1 cellular context compared by ENCODE assay signal in the genomic region with DNA sequence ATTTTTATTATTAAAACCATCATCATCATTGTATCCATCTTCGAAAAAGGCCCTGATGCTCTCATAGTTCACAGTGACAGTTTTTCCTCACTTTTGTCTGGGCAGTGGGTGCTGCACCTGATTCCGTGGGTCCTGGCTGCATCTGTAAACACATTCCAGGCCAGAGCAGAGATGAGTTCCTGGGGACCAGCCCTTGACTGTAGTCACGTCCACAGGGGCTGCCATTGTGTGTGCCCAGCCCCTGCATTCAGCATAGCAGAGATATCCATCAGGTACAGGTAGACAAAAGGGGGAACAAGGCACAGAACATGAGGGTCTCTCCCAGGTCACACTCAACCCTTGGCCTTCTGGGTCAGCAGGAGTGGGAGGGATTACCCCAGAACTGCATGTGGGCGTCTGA.
TF ChIP-seq lines count a peak whose summit lies in the region.

No MANE protein-coding gene starts in this region.

TF ChIP-seq in GM12878, 131 proteins besides CTCF, POLR2A, EP300 and RAD21 (continued from another document):
- TF ChIP-seq, protein P1, sequence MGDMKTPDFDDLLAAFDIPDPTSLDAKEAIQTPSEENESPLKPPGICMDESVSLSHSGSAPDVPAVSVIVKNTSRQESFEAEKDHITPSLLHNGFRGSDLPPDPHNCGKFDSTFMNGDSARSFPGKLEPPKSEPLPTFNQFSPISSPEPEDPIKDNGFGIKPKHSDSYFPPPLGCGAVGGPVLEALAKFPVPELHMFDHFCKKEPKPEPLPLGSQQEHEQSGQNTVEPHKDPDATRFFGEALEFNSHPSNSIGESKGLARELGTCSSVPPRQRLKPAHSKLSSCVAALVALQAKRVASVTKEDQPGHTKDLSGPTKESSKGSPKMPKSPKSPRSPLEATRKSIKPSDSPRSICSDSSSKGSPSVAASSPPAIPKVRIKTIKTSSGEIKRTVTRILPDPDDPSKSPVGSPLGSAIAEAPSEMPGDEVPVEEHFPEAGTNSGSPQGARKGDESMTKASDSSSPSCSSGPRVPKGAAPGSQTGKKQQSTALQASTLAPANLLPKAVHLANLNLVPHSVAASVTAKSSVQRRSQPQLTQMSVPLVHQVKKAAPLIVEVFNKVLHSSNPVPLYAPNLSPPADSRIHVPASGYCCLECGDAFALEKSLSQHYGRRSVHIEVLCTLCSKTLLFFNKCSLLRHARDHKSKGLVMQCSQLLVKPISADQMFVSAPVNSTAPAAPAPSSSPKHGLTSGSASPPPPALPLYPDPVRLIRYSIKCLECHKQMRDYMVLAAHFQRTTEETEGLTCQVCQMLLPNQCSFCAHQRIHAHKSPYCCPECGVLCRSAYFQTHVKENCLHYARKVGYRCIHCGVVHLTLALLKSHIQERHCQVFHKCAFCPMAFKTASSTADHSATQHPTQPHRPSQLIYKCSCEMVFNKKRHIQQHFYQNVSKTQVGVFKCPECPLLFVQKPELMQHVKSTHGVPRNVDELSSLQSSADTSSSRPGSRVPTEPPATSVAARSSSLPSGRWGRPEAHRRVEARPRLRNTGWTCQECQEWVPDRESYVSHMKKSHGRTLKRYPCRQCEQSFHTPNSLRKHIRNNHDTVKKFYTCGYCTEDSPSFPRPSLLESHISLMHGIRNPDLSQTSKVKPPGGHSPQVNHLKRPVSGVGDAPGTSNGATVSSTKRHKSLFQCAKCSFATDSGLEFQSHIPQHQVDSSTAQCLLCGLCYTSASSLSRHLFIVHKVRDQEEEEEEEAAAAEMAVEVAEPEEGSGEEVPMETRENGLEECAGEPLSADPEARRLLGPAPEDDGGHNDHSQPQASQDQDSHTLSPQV (IDR thresholded peaks at IDR 0.05), result no peak
- 0 out of 3 replicates have a peak, but pooled peaks have one; percentile 44 for TF ChIP-seq POU2F2 (IDR thresholded peaks at IDR 0.05; ENCODE audit: borderline replicate concordance, low read depth, low read length)
- peak; percentile 70; the same call in 1 of the 2 replicates for TF ChIP-seq CREM (IDR thresholded peaks at IDR 0.05; ENCODE audit: low read depth)
- TF ChIP-seq GATAD2B (conservative IDR thresholded peaks at IDR 0.05; ENCODE audit: low read depth), result no peak
- TF ChIP-seq, protein P2, sequence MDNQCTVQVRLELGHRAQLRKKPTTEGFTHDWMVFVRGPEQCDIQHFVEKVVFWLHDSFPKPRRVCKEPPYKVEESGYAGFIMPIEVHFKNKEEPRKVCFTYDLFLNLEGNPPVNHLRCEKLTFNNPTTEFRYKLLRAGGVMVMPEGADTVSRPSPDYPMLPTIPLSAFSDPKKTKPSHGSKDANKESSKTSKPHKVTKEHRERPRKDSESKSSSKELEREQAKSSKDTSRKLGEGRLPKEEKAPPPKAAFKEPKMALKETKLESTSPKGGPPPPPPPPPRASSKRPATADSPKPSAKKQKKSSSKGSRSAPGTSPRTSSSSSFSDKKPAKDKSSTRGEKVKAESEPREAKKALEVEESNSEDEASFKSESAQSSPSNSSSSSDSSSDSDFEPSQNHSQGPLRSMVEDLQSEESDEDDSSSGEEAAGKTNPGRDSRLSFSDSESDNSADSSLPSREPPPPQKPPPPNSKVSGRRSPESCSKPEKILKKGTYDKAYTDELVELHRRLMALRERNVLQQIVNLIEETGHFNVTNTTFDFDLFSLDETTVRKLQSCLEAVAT (IDR thresholded peaks at IDR 0.05), result 0 out of 2 replicates have a peak, but pooled peaks have one; percentile 13
- TF ChIP-seq NR2F1 (conservative IDR thresholded peaks at IDR 0.05), result 0 out of 2 replicates have a peak, but pooled peaks have one; percentile 16
- TF ChIP-seq IKZF1 (conservative IDR thresholded peaks at IDR 0.05), result no peak
- TF ChIP-seq SMAD5 (IDR thresholded peaks at IDR 0.05; ENCODE audit: low read depth), result peak; percentile 92
- TF ChIP-seq, protein P3, sequence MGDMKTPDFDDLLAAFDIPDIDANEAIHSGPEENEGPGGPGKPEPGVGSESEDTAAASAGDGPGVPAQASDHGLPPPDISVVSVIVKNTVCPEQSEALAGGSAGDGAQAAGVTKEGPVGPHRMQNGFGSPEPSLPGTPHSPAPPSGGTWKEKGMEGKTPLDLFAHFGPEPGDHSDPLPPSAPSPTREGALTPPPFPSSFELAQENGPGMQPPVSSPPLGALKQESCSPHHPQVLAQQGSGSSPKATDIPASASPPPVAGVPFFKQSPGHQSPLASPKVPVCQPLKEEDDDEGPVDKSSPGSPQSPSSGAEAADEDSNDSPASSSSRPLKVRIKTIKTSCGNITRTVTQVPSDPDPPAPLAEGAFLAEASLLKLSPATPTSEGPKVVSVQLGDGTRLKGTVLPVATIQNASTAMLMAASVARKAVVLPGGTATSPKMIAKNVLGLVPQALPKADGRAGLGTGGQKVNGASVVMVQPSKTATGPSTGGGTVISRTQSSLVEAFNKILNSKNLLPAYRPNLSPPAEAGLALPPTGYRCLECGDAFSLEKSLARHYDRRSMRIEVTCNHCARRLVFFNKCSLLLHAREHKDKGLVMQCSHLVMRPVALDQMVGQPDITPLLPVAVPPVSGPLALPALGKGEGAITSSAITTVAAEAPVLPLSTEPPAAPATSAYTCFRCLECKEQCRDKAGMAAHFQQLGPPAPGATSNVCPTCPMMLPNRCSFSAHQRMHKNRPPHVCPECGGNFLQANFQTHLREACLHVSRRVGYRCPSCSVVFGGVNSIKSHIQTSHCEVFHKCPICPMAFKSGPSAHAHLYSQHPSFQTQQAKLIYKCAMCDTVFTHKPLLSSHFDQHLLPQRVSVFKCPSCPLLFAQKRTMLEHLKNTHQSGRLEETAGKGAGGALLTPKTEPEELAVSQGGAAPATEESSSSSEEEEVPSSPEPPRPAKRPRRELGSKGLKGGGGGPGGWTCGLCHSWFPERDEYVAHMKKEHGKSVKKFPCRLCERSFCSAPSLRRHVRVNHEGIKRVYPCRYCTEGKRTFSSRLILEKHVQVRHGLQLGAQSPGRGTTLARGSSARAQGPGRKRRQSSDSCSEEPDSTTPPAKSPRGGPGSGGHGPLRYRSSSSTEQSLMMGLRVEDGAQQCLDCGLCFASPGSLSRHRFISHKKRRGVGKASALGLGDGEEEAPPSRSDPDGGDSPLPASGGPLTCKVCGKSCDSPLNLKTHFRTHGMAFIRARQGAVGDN (IDR thresholded peaks at IDR 0.05), result peak; percentile 1; the same call in 1 of the 2 replicates
- 0 out of 2 replicates have a peak, but pooled peaks have one; percentile 15 for TF ChIP-seq BCL11A (IDR thresholded peaks at IDR 0.05; ENCODE audit: low read depth, low read length)
- TF ChIP-seq ZBED1 (IDR thresholded peaks at IDR 0.05; ENCODE audit: borderline replicate concordance), result peak; percentile 95
- TF ChIP-seq NFYA (IDR thresholded peaks at IDR 0.05; ENCODE audit: borderline replicate concordance, low read depth, low read length), result no peak
- TF ChIP-seq, protein P4, sequence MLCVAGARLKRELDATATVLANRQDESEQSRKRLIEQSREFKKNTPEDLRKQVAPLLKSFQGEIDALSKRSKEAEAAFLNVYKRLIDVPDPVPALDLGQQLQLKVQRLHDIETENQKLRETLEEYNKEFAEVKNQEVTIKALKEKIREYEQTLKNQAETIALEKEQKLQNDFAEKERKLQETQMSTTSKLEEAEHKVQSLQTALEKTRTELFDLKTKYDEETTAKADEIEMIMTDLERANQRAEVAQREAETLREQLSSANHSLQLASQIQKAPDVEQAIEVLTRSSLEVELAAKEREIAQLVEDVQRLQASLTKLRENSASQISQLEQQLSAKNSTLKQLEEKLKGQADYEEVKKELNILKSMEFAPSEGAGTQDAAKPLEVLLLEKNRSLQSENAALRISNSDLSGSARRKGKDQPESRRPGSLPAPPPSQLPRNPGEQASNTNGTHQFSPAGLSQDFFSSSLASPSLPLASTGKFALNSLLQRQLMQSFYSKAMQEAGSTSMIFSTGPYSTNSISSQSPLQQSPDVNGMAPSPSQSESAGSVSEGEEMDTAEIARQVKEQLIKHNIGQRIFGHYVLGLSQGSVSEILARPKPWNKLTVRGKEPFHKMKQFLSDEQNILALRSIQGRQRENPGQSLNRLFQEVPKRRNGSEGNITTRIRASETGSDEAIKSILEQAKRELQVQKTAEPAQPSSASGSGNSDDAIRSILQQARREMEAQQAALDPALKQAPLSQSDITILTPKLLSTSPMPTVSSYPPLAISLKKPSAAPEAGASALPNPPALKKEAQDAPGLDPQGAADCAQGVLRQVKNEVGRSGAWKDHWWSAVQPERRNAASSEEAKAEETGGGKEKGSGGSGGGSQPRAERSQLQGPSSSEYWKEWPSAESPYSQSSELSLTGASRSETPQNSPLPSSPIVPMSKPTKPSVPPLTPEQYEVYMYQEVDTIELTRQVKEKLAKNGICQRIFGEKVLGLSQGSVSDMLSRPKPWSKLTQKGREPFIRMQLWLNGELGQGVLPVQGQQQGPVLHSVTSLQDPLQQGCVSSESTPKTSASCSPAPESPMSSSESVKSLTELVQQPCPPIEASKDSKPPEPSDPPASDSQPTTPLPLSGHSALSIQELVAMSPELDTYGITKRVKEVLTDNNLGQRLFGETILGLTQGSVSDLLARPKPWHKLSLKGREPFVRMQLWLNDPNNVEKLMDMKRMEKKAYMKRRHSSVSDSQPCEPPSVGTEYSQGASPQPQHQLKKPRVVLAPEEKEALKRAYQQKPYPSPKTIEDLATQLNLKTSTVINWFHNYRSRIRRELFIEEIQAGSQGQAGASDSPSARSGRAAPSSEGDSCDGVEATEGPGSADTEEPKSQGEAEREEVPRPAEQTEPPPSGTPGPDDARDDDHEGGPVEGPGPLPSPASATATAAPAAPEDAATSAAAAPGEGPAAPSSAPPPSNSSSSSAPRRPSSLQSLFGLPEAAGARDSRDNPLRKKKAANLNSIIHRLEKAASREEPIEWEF (IDR thresholded peaks at IDR 0.05; ENCODE audit: insufficient replicate concordance, low read depth, low read length), result no peak
- 0 out of 2 replicates have a peak, but pooled peaks have one; percentile 46 for TF ChIP-seq BACH1 (IDR thresholded peaks at IDR 0.05; ENCODE audit: borderline replicate concordance)
- no peak for TF ChIP-seq KLF5 (IDR thresholded peaks at IDR 0.05; ENCODE audit: partially characterized antibody)
TF ChIP-seq in GM12878: peak in this region for 11.
